Comparison of ENCODE assay signal across 8 cellular contexts in the genomic region with DNA sequence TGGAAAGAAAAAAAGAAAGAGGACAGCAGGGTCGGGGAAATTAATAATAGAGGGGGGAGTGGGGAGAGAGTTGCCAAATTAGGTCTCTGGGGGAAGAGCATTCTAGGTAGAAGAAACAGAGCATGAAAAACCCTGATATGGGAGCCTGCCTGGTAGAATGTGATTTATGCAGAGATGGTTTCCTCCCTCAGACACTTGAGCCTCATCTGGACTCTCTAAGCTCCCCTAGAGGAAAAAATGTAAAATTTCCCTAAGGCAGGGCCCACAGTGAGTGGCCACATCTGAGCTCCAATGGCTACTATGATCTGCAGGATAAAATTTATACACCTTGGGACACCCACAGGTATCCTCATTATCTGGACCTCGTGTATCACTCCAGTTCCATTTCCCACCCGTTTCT. TPM values are rescaled to one million over a fixed set of nuclear protein-coding genes. Genes with fewer than 3 reads are reported as not detected.
DNase-seq lines count a peak whose midpoint lies in the region; ATAC-seq and TF ChIP-seq lines count a peak whose summit lies in the region.
"Had no signal": no experiment of that assay in that cellular context is flagged by ENCODE, and none has a peak within 500 bp of the region (broad histone marks: within the 10 kb centered on the region; RNA-seq: fewer than 3 reads in every experiment).

No MANE protein-coding gene starts in this region.

- TF ChIP-seq POLR2A in ovary (IDR thresholded peaks at IDR 0.05), result no peak

- H3K9me3 Mint-ChIP-seq in osteocyte (ENCODE audit: unreplicated experiment), result no peaks in the 10 kb centered on the region
- H3K9me3 Mint-ChIP-seq: stimulated activated effector memory CD8-positive, alpha-beta T cell treated with anti-CD3 and anti-CD28 coated beads, Interleukin-12 subunit alpha, Interleukin-12 subunit beta, amount 100 ng/mL, for 72 hours had no signal

- H3K27ac ChIP-seq in DND-41 (ENCODE audit: low read length) (peak overlapping the region; percentile 84), ovary (no peak overlapping the region)

- TF ChIP-seq EP300 in ovary (IDR thresholded peaks at IDR 0.05), result no peak

- ATAC-seq in DND-41 (ENCODE audit: insufficient read depth, low read depth) (no peak), HG02763 (IDR thresholded peaks at IDR 0.05; ENCODE audit: unreplicated experiment) (no peak)
- ATAC-seq: stimulated activated effector memory CD8-positive, alpha-beta T cell treated with anti-CD3 and anti-CD28 coated beads, Interleukin-12 subunit alpha, Interleukin-12 subunit beta, amount 100 ng/mL, for 72 hours had no signal

- H3K27me3 ChIP-seq in DND-41 (ENCODE audit: insufficient read depth, low read length, poor library complexity) (no peaks in the 10 kb centered on the region), ovary (no peaks in the 10 kb centered on the region)

- no peaks in the 10 kb centered on the region for H4K20me1 ChIP-seq in DND-41 (ENCODE audit: insufficient read depth, low read length)

- H3K4me3 ChIP-seq in DND-41 (ENCODE audit: low read depth in 1 of 2, low read length in 2 of 2), result no peak overlapping the region
- H3K4me3 ChIP-seq in fibroblast of the aortic adventitia (ENCODE audit: low read depth, low read length), result no peak overlapping the region
- H3K4me3 ChIP-seq in ovary, result no peak overlapping the region

- H3K36me3 ChIP-seq in DND-41 (ENCODE audit: insufficient read depth, low read length) (no peaks in the 10 kb centered on the region), ovary (no peaks in the 10 kb centered on the region)

- peak overlapping the region; percentile 57 for H3K9ac ChIP-seq in DND-41 (ENCODE audit: low read depth, low read length)

- H3K9me3 ChIP-seq in DND-41 (ENCODE audit: insufficient read depth, low read length, severe bottlenecking) (no peaks in the 10 kb centered on the region), ovary (no peaks in the 10 kb centered on the region)

- no peak overlapping the region for H3K27ac Mint-ChIP-seq in osteocyte (ENCODE audit: unreplicated experiment)
- H3K27ac Mint-ChIP-seq: stimulated activated effector memory CD8-positive, alpha-beta T cell treated with anti-CD3 and anti-CD28 coated beads, Interleukin-12 subunit alpha, Interleukin-12 subunit beta, amount 100 ng/mL, for 72 hours had no signal

- WGBS in ovary, 3 donors, result 60 to 69% (median 64%) methylated on average over 3 of the region's 3 CpGs

- H3K4me2 ChIP-seq in DND-41 (ENCODE audit: insufficient read depth, low read length), result peak overlapping the region; percentile 61

- H3K79me2 ChIP-seq in DND-41 (ENCODE audit: insufficient read depth, low read length), result no peaks in the 10 kb centered on the region

- H3K36me3 Mint-ChIP-seq in osteocyte (ENCODE audit: unreplicated experiment), result no peaks in the 10 kb centered on the region
- H3K36me3 Mint-ChIP-seq: stimulated activated effector memory CD8-positive, alpha-beta T cell treated with anti-CD3 and anti-CD28 coated beads, Interleukin-12 subunit alpha, Interleukin-12 subunit beta, amount 100 ng/mL, for 72 hours had no signal

- H3K27me3 Mint-ChIP-seq in osteocyte (ENCODE audit: unreplicated experiment), result peaks cover 9% of the 10 kb centered on the region

- H3K4me1 ChIP-seq in DND-41 (ENCODE audit: insufficient read depth, low read length), result peaks cover 34% of the 10 kb centered on the region
- H3K4me1 ChIP-seq in ovary (ENCODE audit: insufficient read depth), result peaks cover 10% of the 10 kb centered on the region

- DNase-seq in DND-41 (no peak), RPMI7951 (ENCODE audit: low read depth) (peak; percentile 53), fibroblast of the aortic adventitia (ENCODE audit: low read depth) (peak; percentile 37), osteocyte (ENCODE audit: extremely low spot score, unreplicated experiment) (no peak), ovary (no peak), SKM-1 treated with dmso at 0.1 percent for 144 hours (lab: John Stamatoyannopoulos, UW; ENCODE audit: unreplicated experiment) (no peak)

- intact Hi-C loops in ovary (cut with DNase I), result no loop called here

- H3K4me3 Mint-ChIP-seq in osteocyte (ENCODE audit: unreplicated experiment), result no peak overlapping the region
- H3K4me3 Mint-ChIP-seq: stimulated activated effector memory CD8-positive, alpha-beta T cell treated with anti-CD3 and anti-CD28 coated beads, Interleukin-12 subunit alpha, Interleukin-12 subunit beta, amount 100 ng/mL, for 72 hours had no signal

- peak overlapping the region; percentile 76 for H2AFZ ChIP-seq in DND-41 (ENCODE audit: low read depth, low read length)

- no peak for TF ChIP-seq CTCF in DND-41 (IDR thresholded peaks at IDR 0.05; ENCODE audit: borderline replicate concordance, extremely low read depth, low read length, poor library complexity, severe bottlenecking)
- peak; percentile 46 for TF ChIP-seq CTCF in fibroblast of the aortic adventitia (IDR thresholded peaks at IDR 0.05; ENCODE audit: insufficient read depth, low read length)
- peak; percentile 48 for TF ChIP-seq CTCF in osteocyte (IDR thresholded peaks at IDR 0.05)
- TF ChIP-seq CTCF in ovary (IDR thresholded peaks at IDR 0.05), result no peak

- H3K4me1 Mint-ChIP-seq in osteocyte (ENCODE audit: unreplicated experiment), result peaks cover 30% of the 10 kb centered on the region

RNA-seq across cellular contexts. Expression of gene EPAS1, which starts 20.6 kb away (rescaled TPM):
- total RNA-seq in RPMI7951 (2014; rRNA removed; shearing (Covaris generic)), result 12.3 and 18.5 TPM in 2 replicates
- 41.5 and 45.6 TPM in 2 replicates for total RNA-seq in fibroblast of the aortic adventitia (ENCODE audit: low replicate concordance)
- total RNA-seq in osteocyte, result 11.0 and 14.1 TPM in 2 replicates
- total RNA-seq in ovary, result 100 to 1,000 TPM in 2 of 7 donors, 10 to 100 TPM in 5; 63.1 to 163 (median 81.0) TPM
- polyA plus RNA-seq in ovary, result 100 to 1,000 TPM in 1 of 2 donors, 10 to 100 TPM in 1; 82.7 to 258 TPM

Comparison
In these comparisons a context has a peak if more than half of its experiments do, and no peak if none do; other contexts are left out.
1. DNase-seq: peak in RPMI7951 (single experiment) and fibroblast of the aortic adventitia (single experiment); none in DND-41 (single experiment), osteocyte (single experiment), ovary (0 of 5) and SKM-1 treated with dmso at 0.1 percent for 144 hours (single experiment).
2. CTCF ChIP-seq: peak in fibroblast of the aortic adventitia (single experiment) and osteocyte (single experiment); none in DND-41 (single experiment) and ovary (0 of 3).